ENCODE assay signal across 8 cellular contexts in genomic region chr12:100199023-100199346, GRCh38. TPM values are rescaled to one million over a fixed set of nuclear protein-coding genes. Genes with fewer than 3 reads are reported as not detected.
DNase-seq lines count a peak whose midpoint lies in the region; ATAC-seq, FAIRE-seq and TF ChIP-seq lines count a peak whose summit lies in the region.

No MANE protein-coding gene starts in this region.

- no peak overlapping the region for H3K27ac ChIP-seq in kidney (ENCODE audit: low read depth in 2 of 2, low read length in 2 of 2)
- H3K27ac ChIP-seq in transverse colon = peak overlapping the region; percentile 90 to 97 (median 92)

- no peaks in the 10 kb centered on the region for H3K9me3 Mint-ChIP-seq in activated naive CD4-positive, alpha-beta T cell treated with anti-CD3 and anti-CD28 coated beads, Interleukin-2, amount 50 U/mL, for 24 hours
- no peaks in the 10 kb centered on the region for H3K9me3 Mint-ChIP-seq in activated CD4-positive, alpha-beta memory T cell treated with anti-CD3 and anti-CD28 coated beads for 36 hours

- peaks cover 3% of the 10 kb centered on the region for H3K36me3 Mint-ChIP-seq in activated naive CD4-positive, alpha-beta T cell treated with anti-CD3 and anti-CD28 coated beads, Interleukin-2, amount 50 U/mL, for 24 hours
- H3K36me3 Mint-ChIP-seq in activated CD4-positive, alpha-beta memory T cell treated with anti-CD3 and anti-CD28 coated beads for 36 hours = peaks cover 21% of the 10 kb centered on the region

- H3K4me1 Mint-ChIP-seq in activated naive CD4-positive, alpha-beta T cell treated with anti-CD3 and anti-CD28 coated beads, Interleukin-2, amount 50 U/mL, for 24 hours = peaks cover 39% of the 10 kb centered on the region
- peaks cover 24% of the 10 kb centered on the region for H3K4me1 Mint-ChIP-seq in activated CD4-positive, alpha-beta memory T cell treated with anti-CD3 and anti-CD28 coated beads for 36 hours (ENCODE audit: low read depth)

- no peak for TF ChIP-seq POLR2A in transverse colon (IDR thresholded peaks at IDR 0.05)

- TF ChIP-seq CTCF in kidney (IDR thresholded peaks at IDR 0.05; ENCODE audit: borderline replicate concordance, extremely low read depth, insufficient read depth) = no peak
- TF ChIP-seq CTCF in transverse colon (IDR thresholded peaks at IDR 0.05) = no peak

- peaks cover 0 to 14% of the 10 kb centered on the region in 2 donors for H3K4me1 ChIP-seq in kidney (ENCODE audit: control insufficient read depth in 1 of 2, insufficient read depth in 1 of 2, low read depth in 1 of 2, low read length in 2 of 2)
- H3K4me1 ChIP-seq in transverse colon = peaks cover 13 to 33% (median 19%) of the 10 kb centered on the region in 4 donors

- H3K36me3 ChIP-seq in kidney (ENCODE audit: control insufficient read depth in 1 of 2, insufficient read depth in 2 of 2, low read length in 2 of 2) = no peaks in the 10 kb centered on the region
- no peaks in the 10 kb centered on the region for H3K36me3 ChIP-seq in transverse colon

- no peaks in the 10 kb centered on the region for H3K27me3 ChIP-seq in transverse colon

- CTCF ChIA-PET in activated CD4-positive, alpha-beta memory T cell treated with anti-CD3 and anti-CD28 coated beads for 36 hours (lab: Charles Lee) = no interaction called here

- FAIRE-seq in kidney (lab: Jason Lieb, UNC) = no peak

- H3K9ac ChIP-seq in kidney (ENCODE audit: low read length in 2 of 2) = peak overlapping the region; percentile 37 to 63

- 36 to 61% methylated on average over 3 to 6 of the region's 6 CpGs for WGBS in transverse colon (ENCODE audit: low coverage in 1 of 2), 2 donors

- no peak for DNase-seq in activated naive CD4-positive, alpha-beta T cell treated with anti-CD3 and anti-CD28 coated beads, Interleukin-2, amount 50 U/mL, for 16 hours
- no peak for DNase-seq in activated CD4-positive, alpha-beta memory T cell treated with anti-CD3 and anti-CD28 coated beads for 36 hours
- no peak for DNase-seq in kidney
- DNase-seq in transverse colon = no peak
- DNase-seq in occipital lobe (lab: John Stamatoyannopoulos, UW) = no peak
- DNase-seq in kidney glomerular epithelial cell (lab: John Stamatoyannopoulos, UW) = no peak

- no peak for ATAC-seq in HG03175 (IDR thresholded peaks at IDR 0.05; ENCODE audit: unreplicated experiment)

- in situ Hi-C loops in transverse colon (cut with MboI; ENCODE audit: low pct_ligation_motif_present in 1 of 4, low pct_unique_long_range_greater_than_20kb in 1 of 4, low sequenced_read_pairs in 3 of 4) = no loop called here

- intact Hi-C loops in activated CD4-positive, alpha-beta memory T cell treated with anti-CD3 and anti-CD28 coated beads for 36 hours (cut with micrococcal nuclease) = no loop called here
- intact Hi-C loops in kidney (cut with DNase I) (no loop called here), transverse colon (cut with DNase I; ENCODE audit: low total_unique reads) (no loop called here)

- no peaks in the 10 kb centered on the region for H3K27me3 Mint-ChIP-seq in activated naive CD4-positive, alpha-beta T cell treated with anti-CD3 and anti-CD28 coated beads, Interleukin-2, amount 50 U/mL, for 24 hours
- no peaks in the 10 kb centered on the region for H3K27me3 Mint-ChIP-seq in activated CD4-positive, alpha-beta memory T cell treated with anti-CD3 and anti-CD28 coated beads for 36 hours

- H3K27ac Mint-ChIP-seq in activated naive CD4-positive, alpha-beta T cell treated with anti-CD3 and anti-CD28 coated beads, Interleukin-2, amount 50 U/mL, for 24 hours = peak overlapping the region; percentile 89
- H3K27ac Mint-ChIP-seq in activated CD4-positive, alpha-beta memory T cell treated with anti-CD3 and anti-CD28 coated beads for 36 hours = peak overlapping the region; percentile 99

- POLR2A ChIA-PET in activated CD4-positive, alpha-beta memory T cell treated with anti-CD3 and anti-CD28 coated beads for 36 hours (lab: Charles Lee) = no interaction called here

- H3K4me3 ChIP-seq in kidney (ENCODE audit: low read length in 2 of 2) (peak overlapping the region; percentile 62 to 92), transverse colon (peak overlapping the region; percentile 66 to 98 (median 82))

- no peak for TF ChIP-seq EP300 in transverse colon (IDR thresholded peaks at IDR 0.05; ENCODE audit: low read depth)

- H3K9me3 ChIP-seq in kidney (ENCODE audit: control insufficient read depth in 1 of 2, low read length in 2 of 2) (no peaks in the 10 kb centered on the region), transverse colon (no peaks in the 10 kb centered on the region)

- peak overlapping the region; percentile 99 for H3K4me3 Mint-ChIP-seq in activated naive CD4-positive, alpha-beta T cell treated with anti-CD3 and anti-CD28 coated beads, Interleukin-2, amount 50 U/mL, for 24 hours
- H3K4me3 Mint-ChIP-seq in activated CD4-positive, alpha-beta memory T cell treated with anti-CD3 and anti-CD28 coated beads for 36 hours = peak overlapping the region; percentile 96

RNA-seq across cellular contexts. Expression of gene ACTR6, which starts 1.6 kb away (rescaled TPM):
- 10 to 100 TPM; 58.3 to 60.3 TPM for total RNA-seq in activated CD4-positive, alpha-beta memory T cell treated with anti-CD3 and anti-CD28 coated beads for 36 hours
- total RNA-seq in kidney = 29.2 TPM
- polyA plus RNA-seq in kidney (ENCODE audit: insufficient read depth, low read depth, low replicate concordance) = 23.1 TPM
- total RNA-seq in transverse colon = 10 to 100 TPM in 3 of 4 donors, 1 to 10 TPM in 1; 4.9 to 35.0 (median 13.7) TPM
- total RNA-seq in occipital lobe = 50.5 TPM

RNA-seq across cellular contexts. Expression of gene BLTP3B, which starts 56.3 kb away (rescaled TPM):
- 10 to 100 TPM; 53.1 to 53.9 TPM for total RNA-seq in activated CD4-positive, alpha-beta memory T cell treated with anti-CD3 and anti-CD28 coated beads for 36 hours
- 18.3 TPM for total RNA-seq in kidney
- 9.3 TPM for polyA plus RNA-seq in kidney (ENCODE audit: insufficient read depth, low read depth, low replicate concordance)
- 10 to 100 TPM in 3 of 4 donors, 1 to 10 TPM in 1; 3.8 to 44.1 (median 31.5) TPM for total RNA-seq in transverse colon
- 99.2 TPM for total RNA-seq in occipital lobe

Comparison
In these comparisons a context has a peak if more than half of its experiments do, and no peak if none do; other contexts are left out.
1. H3K27ac ChIP-seq: peak in transverse colon (4 of 4); none in kidney (0 of 2).